ENCODE assay signal across 16 cellular contexts in the genomic region with DNA sequence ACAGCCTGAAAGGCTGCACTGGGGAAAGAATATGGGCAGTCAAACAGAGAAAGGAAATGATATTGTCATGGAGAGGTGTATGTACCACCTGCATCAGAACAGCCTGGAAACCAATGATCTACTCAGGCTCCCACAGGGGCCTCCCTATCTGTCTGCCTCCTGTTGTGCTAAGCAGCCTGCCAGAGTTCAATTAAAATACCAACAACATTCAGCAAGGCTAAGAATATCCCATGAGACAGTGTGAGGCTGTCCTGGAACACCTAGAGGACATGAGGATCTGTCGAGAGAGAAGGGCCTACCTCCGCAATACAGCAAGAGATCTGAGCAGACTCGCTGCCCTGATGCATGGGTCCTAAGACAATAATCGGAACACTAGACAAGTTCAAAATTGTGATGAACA. TPM values are rescaled to one million over a fixed set of nuclear protein-coding genes. Genes with fewer than 3 reads are reported as not detected.
"Had no signal": no experiment of that assay in that cellular context is flagged by ENCODE, and none has a peak within 500 bp of the region (broad histone marks: within the 10 kb centered on the region; RNA-seq: fewer than 3 reads in every experiment).

No MANE protein-coding gene starts in this region.

- H3K27ac Mint-ChIP-seq: activated CD4-positive, alpha-beta T cell treated with anti-CD3 and anti-CD28 coated beads, Interleukin-2, amount 10 ng/mL, durations not matched to agents 7 days and 5 days; type B pancreatic cell had no signal

- H3K9me3 ChIP-seq: ascending aorta, gastroesophageal sphincter, right lobe of liver, spleen, suprapubic skin had no signal

- H3K27ac ChIP-seq: ascending aorta, gastroesophageal sphincter, right lobe of liver, spleen, suprapubic skin had no signal

- H3K27me3 ChIP-seq: ascending aorta, gastroesophageal sphincter, right lobe of liver, spleen, suprapubic skin had no signal

- ATAC-seq: gastroesophageal sphincter; naive thymus-derived CD8-positive, alpha-beta T cell; right lobe of liver; T-cell had no signal

- DNase-seq: activated CD4-positive, alpha-beta T cell treated with anti-CD3 and anti-CD28 coated beads, Interleukin-2, amount 10 ng/mL, durations not matched to agents 7 days and 5 days; activated effector memory CD4-positive, alpha-beta T cell treated with anti-CD3 and anti-CD28 coated beads, Interleukin-2, amount 50 U/mL, for 16 hours; hypothalamus; kidney glomerular epithelial cell; naive thymus-derived CD8-positive, alpha-beta T cell; nucleus accumbens; right lobe of liver; spleen; stimulated activated CD4-positive, alpha-beta T cell treated with anti-CD3 and anti-CD28 coated beads, Interleukin-1b, Interleukin-23, amount 100 ng/mL, for 48 hours; stimulated activated naive CD4-positive, alpha-beta T cell treated with Interleukin-2 at 50 U/mL for 16 hours; T-cell had no signal

- H3K9me3 Mint-ChIP-seq: activated CD4-positive, alpha-beta T cell treated with anti-CD3 and anti-CD28 coated beads, Interleukin-2, amount 10 ng/mL, durations not matched to agents 7 days and 5 days; naive thymus-derived CD8-positive, alpha-beta T cell; T-cell; type B pancreatic cell had no signal

- H3K4me3 Mint-ChIP-seq: activated CD4-positive, alpha-beta T cell treated with anti-CD3 and anti-CD28 coated beads, Interleukin-2, amount 10 ng/mL, durations not matched to agents 7 days and 5 days; T-cell; type B pancreatic cell had no signal

- H3K4me3 ChIP-seq: ascending aorta, gastroesophageal sphincter, lung, right lobe of liver, spleen, suprapubic skin had no signal

- H3K27me3 Mint-ChIP-seq: activated CD4-positive, alpha-beta T cell treated with anti-CD3 and anti-CD28 coated beads, Interleukin-2, amount 10 ng/mL, durations not matched to agents 7 days and 5 days; naive thymus-derived CD8-positive, alpha-beta T cell; T-cell; type B pancreatic cell had no signal

RNA-seq across cellular contexts. Expression of gene SOX15, which starts 16.4 kb away (rescaled TPM):
- total RNA-seq: ascending aorta, right lobe of liver had no signal
- polyA plus RNA-seq: naive thymus-derived CD8-positive, alpha-beta T cell had no signal

RNA-seq across cellular contexts. Expression of gene SHBG, which starts 23.7 kb away (rescaled TPM):
- total RNA-seq: activated CD4-positive, alpha-beta T cell treated with anti-CD3 and anti-CD28 coated beads, Interleukin-2, amount 10 ng/mL, durations not matched to agents 7 days and 5 days; ascending aorta; naive thymus-derived CD8-positive, alpha-beta T cell; suprapubic skin; T-cell had no signal
- polyA plus RNA-seq: naive thymus-derived CD8-positive, alpha-beta T cell had no signal
